Comparison of ENCODE assay signal across 1 cellular context in the genomic region with DNA sequence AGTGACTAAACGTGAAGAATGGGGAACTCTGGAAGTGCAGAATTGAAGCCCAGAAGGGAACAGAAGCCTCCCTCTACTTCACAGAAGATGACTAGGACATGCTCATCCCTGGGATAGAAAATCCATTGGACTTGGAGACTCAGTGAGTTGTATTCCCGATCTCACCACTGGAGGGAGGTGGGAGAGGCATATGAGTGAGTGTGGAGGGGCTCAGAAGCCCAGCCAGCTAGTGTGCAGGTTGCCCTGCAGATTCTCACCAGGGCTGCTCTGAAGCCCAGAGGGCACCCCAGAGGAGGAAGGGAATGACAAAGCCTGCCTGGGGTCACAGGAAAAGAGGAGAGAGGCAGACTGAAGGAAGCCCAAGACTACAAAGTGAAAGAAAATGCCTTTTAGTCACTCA.
TF ChIP-seq lines count a peak whose summit lies in the region.

No MANE protein-coding gene starts in this region.

TF ChIP-seq in HepG2, 621 proteins besides CTCF, POLR2A, EP300 and RAD21 (continued from another document):
- no peak for TF ChIP-seq ZUFSP (CRISPR knock-in tag; IDR thresholded peaks at IDR 0.05; ENCODE audit: borderline replicate concordance)
- TF ChIP-seq BRCA1 (CRISPR knock-in tag; IDR thresholded peaks at IDR 0.05): no peak
- TF ChIP-seq, protein P1, sequence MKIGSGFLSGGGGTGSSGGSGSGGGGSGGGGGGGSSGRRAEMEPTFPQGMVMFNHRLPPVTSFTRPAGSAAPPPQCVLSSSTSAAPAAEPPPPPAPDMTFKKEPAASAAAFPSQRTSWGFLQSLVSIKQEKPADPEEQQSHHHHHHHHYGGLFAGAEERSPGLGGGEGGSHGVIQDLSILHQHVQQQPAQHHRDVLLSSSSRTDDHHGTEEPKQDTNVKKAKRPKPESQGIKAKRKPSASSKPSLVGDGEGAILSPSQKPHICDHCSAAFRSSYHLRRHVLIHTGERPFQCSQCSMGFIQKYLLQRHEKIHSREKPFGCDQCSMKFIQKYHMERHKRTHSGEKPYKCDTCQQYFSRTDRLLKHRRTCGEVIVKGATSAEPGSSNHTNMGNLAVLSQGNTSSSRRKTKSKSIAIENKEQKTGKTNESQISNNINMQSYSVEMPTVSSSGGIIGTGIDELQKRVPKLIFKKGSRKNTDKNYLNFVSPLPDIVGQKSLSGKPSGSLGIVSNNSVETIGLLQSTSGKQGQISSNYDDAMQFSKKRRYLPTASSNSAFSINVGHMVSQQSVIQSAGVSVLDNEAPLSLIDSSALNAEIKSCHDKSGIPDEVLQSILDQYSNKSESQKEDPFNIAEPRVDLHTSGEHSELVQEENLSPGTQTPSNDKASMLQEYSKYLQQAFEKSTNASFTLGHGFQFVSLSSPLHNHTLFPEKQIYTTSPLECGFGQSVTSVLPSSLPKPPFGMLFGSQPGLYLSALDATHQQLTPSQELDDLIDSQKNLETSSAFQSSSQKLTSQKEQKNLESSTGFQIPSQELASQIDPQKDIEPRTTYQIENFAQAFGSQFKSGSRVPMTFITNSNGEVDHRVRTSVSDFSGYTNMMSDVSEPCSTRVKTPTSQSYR (CRISPR knock-in tag; IDR thresholded peaks at IDR 0.05; ENCODE audit: borderline replicate concordance): no peak
- no peak for TF ChIP-seq ZNF343 (CRISPR knock-in tag; IDR thresholded peaks at IDR 0.05)
- TF ChIP-seq CEBPG (CRISPR knock-in tag; IDR thresholded peaks at IDR 0.05): no peak
- no peak for TF ChIP-seq THYN1 (CRISPR knock-in tag; IDR thresholded peaks at IDR 0.05; ENCODE audit: borderline replicate concordance, low read depth)
- TF ChIP-seq, protein P2, sequence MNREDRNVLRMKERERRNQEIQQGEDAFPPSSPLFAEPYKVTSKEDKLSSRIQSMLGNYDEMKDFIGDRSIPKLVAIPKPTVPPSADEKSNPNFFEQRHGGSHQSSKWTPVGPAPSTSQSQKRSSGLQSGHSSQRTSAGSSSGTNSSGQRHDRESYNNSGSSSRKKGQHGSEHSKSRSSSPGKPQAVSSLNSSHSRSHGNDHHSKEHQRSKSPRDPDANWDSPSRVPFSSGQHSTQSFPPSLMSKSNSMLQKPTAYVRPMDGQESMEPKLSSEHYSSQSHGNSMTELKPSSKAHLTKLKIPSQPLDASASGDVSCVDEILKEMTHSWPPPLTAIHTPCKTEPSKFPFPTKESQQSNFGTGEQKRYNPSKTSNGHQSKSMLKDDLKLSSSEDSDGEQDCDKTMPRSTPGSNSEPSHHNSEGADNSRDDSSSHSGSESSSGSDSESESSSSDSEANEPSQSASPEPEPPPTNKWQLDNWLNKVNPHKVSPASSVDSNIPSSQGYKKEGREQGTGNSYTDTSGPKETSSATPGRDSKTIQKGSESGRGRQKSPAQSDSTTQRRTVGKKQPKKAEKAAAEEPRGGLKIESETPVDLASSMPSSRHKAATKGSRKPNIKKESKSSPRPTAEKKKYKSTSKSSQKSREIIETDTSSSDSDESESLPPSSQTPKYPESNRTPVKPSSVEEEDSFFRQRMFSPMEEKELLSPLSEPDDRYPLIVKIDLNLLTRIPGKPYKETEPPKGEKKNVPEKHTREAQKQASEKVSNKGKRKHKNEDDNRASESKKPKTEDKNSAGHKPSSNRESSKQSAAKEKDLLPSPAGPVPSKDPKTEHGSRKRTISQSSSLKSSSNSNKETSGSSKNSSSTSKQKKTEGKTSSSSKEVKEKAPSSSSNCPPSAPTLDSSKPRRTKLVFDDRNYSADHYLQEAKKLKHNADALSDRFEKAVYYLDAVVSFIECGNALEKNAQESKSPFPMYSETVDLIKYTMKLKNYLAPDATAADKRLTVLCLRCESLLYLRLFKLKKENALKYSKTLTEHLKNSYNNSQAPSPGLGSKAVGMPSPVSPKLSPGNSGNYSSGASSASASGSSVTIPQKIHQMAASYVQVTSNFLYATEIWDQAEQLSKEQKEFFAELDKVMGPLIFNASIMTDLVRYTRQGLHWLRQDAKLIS (CRISPR knock-in tag; IDR thresholded peaks at IDR 0.05): no peak
- no peak for TF ChIP-seq JARID2 (CRISPR knock-in tag; IDR thresholded peaks at IDR 0.05; ENCODE audit: insufficient replicate concordance)
- no peak for TF ChIP-seq SIN3A (IDR thresholded peaks at IDR 0.05; ENCODE audit: borderline replicate concordance, low read depth, low read length)
- no peak for TF ChIP-seq NCOA1 (CRISPR knock-in tag; IDR thresholded peaks at IDR 0.05)
- TF ChIP-seq ZGPAT (CRISPR knock-in tag; IDR thresholded peaks at IDR 0.05): no peak
- TF ChIP-seq ZZZ3 (CRISPR knock-in tag; IDR thresholded peaks at IDR 0.05; ENCODE audit: borderline replicate concordance): no peak
- TF ChIP-seq MATR3 (CRISPR knock-in tag; IDR thresholded peaks at IDR 0.05): no peak
- TF ChIP-seq PRDM10 (CRISPR knock-in tag; IDR thresholded peaks at IDR 0.05; ENCODE audit: low read depth): no peak
- TF ChIP-seq PRPF4 (IDR thresholded peaks at IDR 0.05; ENCODE audit: low read depth, low read length, poor library complexity, severe bottlenecking): no peak
